ENCODE assay signal across 10 cellular contexts in genomic region chr11:79708319-79708928, GRCh38.
DNase-seq lines count a peak whose midpoint lies in the region; ATAC-seq, FAIRE-seq and TF ChIP-seq lines count a peak whose summit lies in the region.
"Had no signal": no experiment of that assay in that cellular context is flagged by ENCODE, and none has a peak within 500 bp of the region (broad histone marks: within the 10 kb centered on the region; RNA-seq: fewer than 3 reads in every experiment).

No MANE protein-coding gene starts in this region.

- intact Hi-C loops in activated naive CD4-positive, alpha-beta T cell treated with anti-CD3 and anti-CD28 coated beads for 36 hours (cut with micrococcal nuclease), result no loop called here

- peak overlapping the region; percentile 13; the same call in 1 of the 2 replicates for H2BK15ac ChIP-seq in H1 (ENCODE audit: low read length)

- no peak overlapping the region for H3K9ac ChIP-seq in H1 (replicated peaks in 1 of 4; ENCODE audit: extremely low read depth in 1 of 4, low read depth in 3 of 4, low read length in 3 of 4)
- no peak overlapping the region for H3K9ac ChIP-seq in smooth muscle cell (ENCODE audit: low read depth)

- no peaks in the 10 kb centered on the region for H3K27me3 ChIP-seq in H1 (replicated peaks in 1 of 4; ENCODE audit: control insufficient read depth in 3 of 4, extremely low read depth in 1 of 4, insufficient read depth in 3 of 4, low read length in 3 of 4)
- H3K27me3 ChIP-seq in smooth muscle cell (ENCODE audit: low read depth), result no peaks in the 10 kb centered on the region

- TF ChIP-seq EP300 in H1 (IDR thresholded peaks at IDR 0.05; ENCODE audit: borderline replicate concordance in 1 of 2, low read depth in 2 of 2, low read length in 2 of 2), result no peak

- no peak overlapping the region for H2AK5ac ChIP-seq in H1 (ENCODE audit: low read depth, low read length)

- H3K79me1 ChIP-seq in H1 (ENCODE audit: low read depth, low read length), result no peaks in the 10 kb centered on the region

- H3K27me3 Mint-ChIP-seq in activated naive CD4-positive, alpha-beta T cell treated with anti-CD3 and anti-CD28 coated beads for 36 hours (ENCODE audit: low read depth), result no peaks in the 10 kb centered on the region

- H3K18ac ChIP-seq in H1 (ENCODE audit: extremely low read depth, low read length), result no peak overlapping the region

- no peak overlapping the region for H2BK120ac ChIP-seq in H1 (replicated peaks; ENCODE audit: low read depth, low read length)

- TF ChIP-seq CTCF in AG04449 (IDR thresholded peaks at IDR 0.05; ENCODE audit: insufficient read depth, low read length, missing control alignments) (peak; percentile 52), H1 (IDR thresholded peaks at IDR 0.05; ENCODE audit: control extremely low read depth in 1 of 3, insufficient read depth in 1 of 3, low read depth in 1 of 3, low read length in 3 of 3) (peak in 2 of 3 experiments; percentile 66 to 71; a peak in 3 of 4 replicates), smooth muscle cell (IDR thresholded peaks at IDR 0.05; ENCODE audit: borderline replicate concordance, insufficient read depth, poor library complexity, severe bottlenecking) (peak; percentile 49)

- H2AFZ ChIP-seq in H1 (ENCODE audit: low read length) (peak overlapping the region; percentile 94), smooth muscle cell (ENCODE audit: low read depth) (no peak overlapping the region)

- H3K4me1 ChIP-seq in H1 (replicated peaks in 1 of 4; ENCODE audit: control insufficient read depth in 3 of 4, insufficient read depth in 4 of 4, low read length in 3 of 4), result no peaks in the 10 kb centered on the region
- no peaks in the 10 kb centered on the region for H3K4me1 ChIP-seq in smooth muscle cell (ENCODE audit: low read depth)

- H3K27ac Mint-ChIP-seq in activated naive CD4-positive, alpha-beta T cell treated with anti-CD3 and anti-CD28 coated beads for 36 hours, result no peak overlapping the region

- ATAC-seq in GM18520 (IDR thresholded peaks at IDR 0.05; ENCODE audit: unreplicated experiment), result peak; percentile 41
- peak; percentile 69 for ATAC-seq in HG03457 (IDR thresholded peaks at IDR 0.05; ENCODE audit: unreplicated experiment)

- H3K9me3 ChIP-seq in H1 (ENCODE audit: insufficient read depth in 2 of 2, low read depth in 1 of 2, low read length in 1 of 2) (no peaks in the 10 kb centered on the region), smooth muscle cell (replicated peaks; ENCODE audit: low read depth) (peaks cover 4% of the 10 kb centered on the region)
- H3K9me3 ChIP-seq: thoracic aorta had no signal

- H2BK20ac ChIP-seq in H1 (ENCODE audit: low read length), result no peak overlapping the region

- no peak for TF ChIP-seq POLR2A in H1 (IDR thresholded peaks at IDR 0.05; ENCODE audit: control extremely low read depth in 1 of 2, low read depth in 2 of 2, low read length in 2 of 2)

- TF ChIP-seq RAD21 in H1 (IDR thresholded peaks at IDR 0.05 in 1 of 2, conservative IDR thresholded peaks at IDR 0.05 in 1 of 2; ENCODE audit: low read depth in 2 of 2, low read length in 2 of 2), result peak; percentile 93 to 95

- no peak overlapping the region for H3K4me2 ChIP-seq in H1 (ENCODE audit: insufficient read depth in 1 of 2, low read depth in 2 of 2, low read length in 2 of 2)
- no peak overlapping the region for H3K4me2 ChIP-seq in smooth muscle cell

- no peaks in the 10 kb centered on the region for H3F3A ChIP-seq in smooth muscle cell (ENCODE audit: low read depth)

- no peak overlapping the region for H4K91ac ChIP-seq in H1 (replicated peaks; ENCODE audit: insufficient read length, low read length)

- peak; percentile 92 for FAIRE-seq in H1 (lab: Jason Lieb, UNC)

- no peak overlapping the region for H3K4me3 Mint-ChIP-seq in activated naive CD4-positive, alpha-beta T cell treated with anti-CD3 and anti-CD28 coated beads for 36 hours

- H4K20me1 ChIP-seq in H1 (replicated peaks in 1 of 2; ENCODE audit: control insufficient read depth in 1 of 2, insufficient read depth in 2 of 2, low read length in 2 of 2), result no peaks in the 10 kb centered on the region
- H4K20me1 ChIP-seq in smooth muscle cell (ENCODE audit: low read depth), result no peaks in the 10 kb centered on the region

- no peaks in the 10 kb centered on the region for H3K23me2 ChIP-seq in H1 (ENCODE audit: low read depth, low read length)

- no peak overlapping the region for H3K23ac ChIP-seq in H1 (ENCODE audit: insufficient read length)

- no peak overlapping the region for H4K8ac ChIP-seq in H1 (ENCODE audit: extremely low read depth, insufficient read depth, low read length)

- no peak overlapping the region for H3K14ac ChIP-seq in H1 (ENCODE audit: insufficient read length)

- H3K36me3 Mint-ChIP-seq in activated naive CD4-positive, alpha-beta T cell treated with anti-CD3 and anti-CD28 coated beads for 36 hours (ENCODE audit: low read depth), result no peaks in the 10 kb centered on the region

- no peaks in the 10 kb centered on the region for H3K4me1 Mint-ChIP-seq in activated naive CD4-positive, alpha-beta T cell treated with anti-CD3 and anti-CD28 coated beads for 36 hours (ENCODE audit: low read depth)

- H3K36me3 ChIP-seq in H1 (ENCODE audit: control insufficient read depth in 2 of 4, insufficient read depth in 4 of 4, low read length in 3 of 4), result no peaks in the 10 kb centered on the region
- no peaks in the 10 kb centered on the region for H3K36me3 ChIP-seq in smooth muscle cell (ENCODE audit: low read depth)
- H3K36me3 ChIP-seq: thoracic aorta had no signal

- H3K27ac ChIP-seq in H1 (ENCODE audit: low read depth, low read length) (no peak overlapping the region), smooth muscle cell (ENCODE audit: low read depth) (no peak overlapping the region)
- H3K27ac ChIP-seq: epithelial cell of prostate, thoracic aorta had no signal

- no peak overlapping the region for H2BK5ac ChIP-seq in H1 (ENCODE audit: low read depth, low read length)

- peaks cover 23% of the 10 kb centered on the region for H3K9me3 Mint-ChIP-seq in activated naive CD4-positive, alpha-beta T cell treated with anti-CD3 and anti-CD28 coated beads for 36 hours

- no peak overlapping the region for H4K5ac ChIP-seq in H1 (ENCODE audit: insufficient read length, low read depth, low read length)

- peak; percentile 4 for DNase-seq in AG04449 (ENCODE audit: low read depth, low spot score)
- peak; percentile 68 for DNase-seq in NCI-H774 (lab: John Stamatoyannopoulos, UW)
- peak in 1 of 2 experiments; percentile 51 for DNase-seq in H1 (ENCODE audit: low read depth in 1 of 2, low spot score in 2 of 2)
- DNase-seq in smooth muscle cell (lab: John Stamatoyannopoulos, UW; ENCODE audit: unreplicated experiment), result no peak
- DNase-seq in putamen (ENCODE audit: low spot score), result no peak
- no peak for DNase-seq in activated naive CD4-positive, alpha-beta T cell treated with anti-CD3 and anti-CD28 coated beads for 36 hours

- POLR2A ChIA-PET in AG04449 (lab: Yijun Ruan, JAX), result no interaction called here
- POLR2A ChIA-PET in H1 (lab: Charles Lee; ENCODE audit: partially characterized antibody), result no interaction called here

- H3K79me2 ChIP-seq in H1 (ENCODE audit: control insufficient read depth in 1 of 2, insufficient read depth in 2 of 2, low read length in 2 of 2) (no peaks in the 10 kb centered on the region), smooth muscle cell (ENCODE audit: low read depth) (no peaks in the 10 kb centered on the region)

- H3K4me3 ChIP-seq in AG04449 (ENCODE audit: low read depth, low read length) (no peak overlapping the region), H1 (ENCODE audit: extremely low read depth in 1 of 4, insufficient read depth in 2 of 4, low read depth in 3 of 4, low read length in 4 of 4) (no peak overlapping the region), smooth muscle cell (no peak overlapping the region)
- H3K4me3 ChIP-seq: thoracic aorta had no signal

- WGBS in H1 (ENCODE audit: extremely low coverage in 1 of 2, insufficient coverage in 1 of 2, insufficient read length in 1 of 2, insufficient replicate concordance in 2 of 2, low coverage in 1 of 2, low lambda C conversion rate in 2 of 2, missing lambda C conversion rate in 1 of 2), 2 experiments, result 50% methylated on average over 10 of the region's 10 CpGs; no CpG with 5 or more reads in 1 of the 2 experiments
- 45% methylated on average over 10 of the region's 10 CpGs for WGBS in smooth muscle cell (ENCODE audit: low lambda C conversion rate)

- H3K56ac ChIP-seq in H1 (replicated peaks; ENCODE audit: insufficient read length, low read depth, low read length), result no peak overlapping the region

- H2BK12ac ChIP-seq in H1 (ENCODE audit: low read depth, low read length), result 0 out of 2 replicates have a peak overlapping the region, but pooled peaks have one; percentile 10

- CTCF ChIA-PET in AG04449 (lab: Yijun Ruan, JAX) (interaction anchor here (0.6 to 3.0 kb wide), 15 partner anchors 10 to 539 kb away, joined by 3 to 72 read pairs (median 3); no protein-coding TSS in a partner anchor), H1 (lab: Charles Lee; ENCODE audit: partially characterized antibody) (interaction anchor here (0.6 to 2.7 kb wide), 19 partner anchors 9 to 1529 kb away, joined by 3 to 14 read pairs (median 3); no protein-coding TSS in a partner anchor)
- CTCF ChIA-PET in activated naive CD4-positive, alpha-beta T cell treated with anti-CD3 and anti-CD28 coated beads for 36 hours (lab: Charles Lee), result no interaction called here

- H3K4ac ChIP-seq in H1 (replicated peaks; ENCODE audit: insufficient read length, low read depth, low read length), result no peak overlapping the region

TF ChIP-seq in H1, 55 proteins besides CTCF, POLR2A, EP300 and RAD21:
- no peak for TF ChIP-seq TCF12 (IDR thresholded peaks at IDR 0.05; ENCODE audit: low read depth, low read length)

Comparison
In these comparisons a context has a peak if more than half of its experiments do, and no peak if none do; other contexts are left out.
1. DNase-seq: peak in AG04449 (single experiment) and NCI-H774 (single experiment); none in smooth muscle cell (single experiment), putamen (single experiment) and activated naive CD4-positive, alpha-beta T cell treated with anti-CD3 and anti-CD28 coated beads for 36 hours (single experiment).
2. Peak in every context shown above with its lines, with median percentiles within 50 percentile points of each other: CTCF ChIP-seq.